Comparison of ENCODE assay signal across 1 cellular context in genomic region chr10:49282879-49283321, GRCh38.
TF ChIP-seq lines count a peak whose summit lies in the region.

No MANE protein-coding gene starts in this region.

TF ChIP-seq in K562, 482 proteins besides CTCF, POLR2A, EP300 and RAD21 (continued from another document):
- TF ChIP-seq ATF4 (CRISPR knock-in tag; IDR thresholded peaks at IDR 0.05) (no peak), CBFA2T2 (conservative IDR thresholded peaks at IDR 0.05) (no peak), ATF1 (CRISPR knock-in tag; IDR thresholded peaks at IDR 0.05) (no peak), ATF1 (tag; IDR thresholded peaks at IDR 0.05) (0 out of 2 replicates have a peak, but pooled peaks have one; percentile 16), SNAPC5 (CRISPR knock-in tag; IDR thresholded peaks at IDR 0.05) (no peak), ATF3 (IDR thresholded peaks at IDR 0.05) (peak; percentile 18; the same call in 1 of the 2 replicates), ATF3 (CRISPR knock-in tag; conservative IDR thresholded peaks at IDR 0.05) (no peak), ZNF785 (CRISPR knock-in tag; IDR thresholded peaks at IDR 0.05) (no peak), MEIS2 (IDR thresholded peaks at IDR 0.05; ENCODE audit: partially characterized antibody) (peak; percentile 28)
